ENCODE assay signal across 2 cellular contexts in the genomic region with DNA sequence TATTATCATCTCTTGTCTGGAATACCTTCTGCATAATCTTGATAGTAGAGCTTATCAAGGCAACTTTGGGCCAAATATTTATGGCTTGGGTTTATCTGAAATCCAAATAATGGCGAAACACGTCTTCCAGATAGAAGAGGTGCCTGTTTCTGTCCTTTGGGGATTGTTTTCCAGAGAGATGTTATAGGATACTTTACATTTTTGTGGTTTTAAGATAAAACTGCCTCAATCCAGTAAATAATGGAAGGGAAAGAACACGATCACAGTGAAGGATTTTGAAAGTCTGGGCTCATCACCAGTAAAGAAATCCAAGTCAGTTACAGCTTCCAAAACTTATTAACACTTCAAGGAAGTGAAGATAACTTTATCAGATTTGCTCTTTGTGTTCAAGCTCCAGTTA.
TF ChIP-seq lines count a peak whose summit lies in the region.

No MANE protein-coding gene starts in this region.

TF ChIP-seq in HepG2, 621 proteins besides CTCF, POLR2A, EP300 and RAD21 (continues in another document):
- TF ChIP-seq PHB2 (IDR thresholded peaks at IDR 0.05; ENCODE audit: partially characterized antibody), result no peak
- TF ChIP-seq MED13 (CRISPR knock-in tag; IDR thresholded peaks at IDR 0.05), result no peak
- no peak for TF ChIP-seq SOX13 (IDR thresholded peaks at IDR 0.05)
- TF ChIP-seq SOX13 (CRISPR knock-in tag; conservative IDR thresholded peaks at IDR 0.05 in 1 of 2, IDR thresholded peaks at IDR 0.05 in 1 of 2), result no peak
- no peak for TF ChIP-seq ARID2 (CRISPR knock-in tag; IDR thresholded peaks at IDR 0.05; ENCODE audit: borderline replicate concordance)
- no peak for TF ChIP-seq ZBTB1 (CRISPR knock-in tag; IDR thresholded peaks at IDR 0.05; ENCODE audit: borderline replicate concordance)
- TF ChIP-seq, protein P1, sequence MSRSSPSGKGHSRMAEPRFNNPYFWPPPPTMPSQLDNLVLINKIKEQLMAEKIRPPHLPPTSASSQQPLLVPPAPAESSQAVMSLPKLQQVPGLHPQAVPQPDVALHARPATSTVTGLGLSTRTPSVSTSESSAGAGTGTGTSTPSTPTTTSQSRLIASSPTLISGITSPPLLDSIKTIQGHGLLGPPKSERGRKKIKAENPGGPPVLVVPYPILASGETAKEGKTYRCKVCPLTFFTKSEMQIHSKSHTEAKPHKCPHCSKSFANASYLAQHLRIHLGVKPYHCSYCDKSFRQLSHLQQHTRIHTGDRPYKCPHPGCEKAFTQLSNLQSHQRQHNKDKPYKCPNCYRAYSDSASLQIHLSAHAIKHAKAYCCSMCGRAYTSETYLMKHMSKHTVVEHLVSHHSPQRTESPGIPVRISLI (CRISPR knock-in tag; IDR thresholded peaks at IDR 0.05; ENCODE audit: borderline replicate concordance), result no peak
- no peak for TF ChIP-seq U2AF1 (optimal IDR thresholded peaks at IDR 0.05; ENCODE audit: low read depth, low read length)
- TF ChIP-seq JUND (CRISPR knock-in tag; IDR thresholded peaks at IDR 0.05), result no peak
- no peak for TF ChIP-seq ZNF781 (CRISPR knock-in tag; IDR thresholded peaks at IDR 0.05; ENCODE audit: borderline replicate concordance, not compliant biosample characterization)
- TF ChIP-seq, protein P2, sequence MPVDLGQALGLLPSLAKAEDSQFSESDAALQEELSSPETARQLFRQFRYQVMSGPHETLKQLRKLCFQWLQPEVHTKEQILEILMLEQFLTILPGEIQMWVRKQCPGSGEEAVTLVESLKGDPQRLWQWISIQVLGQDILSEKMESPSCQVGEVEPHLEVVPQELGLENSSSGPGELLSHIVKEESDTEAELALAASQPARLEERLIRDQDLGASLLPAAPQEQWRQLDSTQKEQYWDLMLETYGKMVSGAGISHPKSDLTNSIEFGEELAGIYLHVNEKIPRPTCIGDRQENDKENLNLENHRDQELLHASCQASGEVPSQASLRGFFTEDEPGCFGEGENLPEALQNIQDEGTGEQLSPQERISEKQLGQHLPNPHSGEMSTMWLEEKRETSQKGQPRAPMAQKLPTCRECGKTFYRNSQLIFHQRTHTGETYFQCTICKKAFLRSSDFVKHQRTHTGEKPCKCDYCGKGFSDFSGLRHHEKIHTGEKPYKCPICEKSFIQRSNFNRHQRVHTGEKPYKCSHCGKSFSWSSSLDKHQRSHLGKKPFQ (CRISPR knock-in tag; IDR thresholded peaks at IDR 0.05; ENCODE audit: insufficient replicate concordance), result no peak
- no peak for TF ChIP-seq ZNF615 (CRISPR knock-in tag; IDR thresholded peaks at IDR 0.05; ENCODE audit: borderline replicate concordance)
- TF ChIP-seq, protein P3, sequence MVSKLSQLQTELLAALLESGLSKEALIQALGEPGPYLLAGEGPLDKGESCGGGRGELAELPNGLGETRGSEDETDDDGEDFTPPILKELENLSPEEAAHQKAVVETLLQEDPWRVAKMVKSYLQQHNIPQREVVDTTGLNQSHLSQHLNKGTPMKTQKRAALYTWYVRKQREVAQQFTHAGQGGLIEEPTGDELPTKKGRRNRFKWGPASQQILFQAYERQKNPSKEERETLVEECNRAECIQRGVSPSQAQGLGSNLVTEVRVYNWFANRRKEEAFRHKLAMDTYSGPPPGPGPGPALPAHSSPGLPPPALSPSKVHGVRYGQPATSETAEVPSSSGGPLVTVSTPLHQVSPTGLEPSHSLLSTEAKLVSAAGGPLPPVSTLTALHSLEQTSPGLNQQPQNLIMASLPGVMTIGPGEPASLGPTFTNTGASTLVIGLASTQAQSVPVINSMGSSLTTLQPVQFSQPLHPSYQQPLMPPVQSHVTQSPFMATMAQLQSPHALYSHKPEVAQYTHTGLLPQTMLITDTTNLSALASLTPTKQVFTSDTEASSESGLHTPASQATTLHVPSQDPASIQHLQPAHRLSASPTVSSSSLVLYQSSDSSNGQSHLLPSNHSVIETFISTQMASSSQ (IDR thresholded peaks at IDR 0.05; ENCODE audit: low read depth), result no peak
- TF ChIP-seq, protein P3 (CRISPR knock-in tag; IDR thresholded peaks at IDR 0.05; ENCODE audit: borderline replicate concordance), result no peak
- TF ChIP-seq MEF2D (CRISPR knock-in tag; IDR thresholded peaks at IDR 0.05), result no peak
- no peak for TF ChIP-seq TARDBP (CRISPR knock-in tag; IDR thresholded peaks at IDR 0.05)
- no peak for TF ChIP-seq SMAD1 (CRISPR knock-in tag; IDR thresholded peaks at IDR 0.05; ENCODE audit: borderline replicate concordance, low read depth)

TF ChIP-seq in SK-N-SH treated with all-trans-retinoic acid at 6 μM for 48 hours, 23 proteins besides CTCF, POLR2A, EP300 and RAD21:
- no peak for TF ChIP-seq RARB (CRISPR knock-in tag; IDR thresholded peaks at IDR 0.05)
- no peak for TF ChIP-seq CSDC2 (CRISPR knock-in tag; IDR thresholded peaks at IDR 0.05)
- no peak for TF ChIP-seq SNAI2 (CRISPR knock-in tag; IDR thresholded peaks at IDR 0.05)
- TF ChIP-seq ISL1 (CRISPR knock-in tag; IDR thresholded peaks at IDR 0.05), result 0 out of 2 replicates have a peak, but pooled peaks have one; percentile 32
- TF ChIP-seq, protein P4, sequence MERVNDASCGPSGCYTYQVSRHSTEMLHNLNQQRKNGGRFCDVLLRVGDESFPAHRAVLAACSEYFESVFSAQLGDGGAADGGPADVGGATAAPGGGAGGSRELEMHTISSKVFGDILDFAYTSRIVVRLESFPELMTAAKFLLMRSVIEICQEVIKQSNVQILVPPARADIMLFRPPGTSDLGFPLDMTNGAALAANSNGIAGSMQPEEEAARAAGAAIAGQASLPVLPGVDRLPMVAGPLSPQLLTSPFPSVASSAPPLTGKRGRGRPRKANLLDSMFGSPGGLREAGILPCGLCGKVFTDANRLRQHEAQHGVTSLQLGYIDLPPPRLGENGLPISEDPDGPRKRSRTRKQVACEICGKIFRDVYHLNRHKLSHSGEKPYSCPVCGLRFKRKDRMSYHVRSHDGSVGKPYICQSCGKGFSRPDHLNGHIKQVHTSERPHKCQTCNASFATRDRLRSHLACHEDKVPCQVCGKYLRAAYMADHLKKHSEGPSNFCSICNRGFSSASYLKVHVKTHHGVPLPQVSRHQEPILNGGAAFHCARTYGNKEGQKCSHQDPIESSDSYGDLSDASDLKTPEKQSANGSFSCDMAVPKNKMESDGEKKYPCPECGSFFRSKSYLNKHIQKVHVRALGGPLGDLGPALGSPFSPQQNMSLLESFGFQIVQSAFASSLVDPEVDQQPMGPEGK (CRISPR knock-in tag; IDR thresholded peaks at IDR 0.05; ENCODE audit: borderline replicate concordance), result 0 out of 2 replicates have a peak, but pooled peaks have one; percentile 12
